ENCODE assay signal across 8 cellular contexts in genomic region chr11:111926505-111927391, GRCh38. TPM values are rescaled to one million over a fixed set of nuclear protein-coding genes. Genes with fewer than 3 reads are reported as not detected.
DNase-seq lines count a peak whose midpoint lies in the region; ATAC-seq, FAIRE-seq and TF ChIP-seq lines count a peak whose summit lies in the region.

No MANE protein-coding gene starts in this region.

- peak overlapping the region; percentile 87 to 95 (median 93) for H3K27ac Mint-ChIP-seq in CD14-positive monocyte

- ATAC-seq in GM19395 (IDR thresholded peaks at IDR 0.05; ENCODE audit: unreplicated experiment) (peak; percentile 92), HG03558 (IDR thresholded peaks at IDR 0.05; ENCODE audit: extremely low read depth, unreplicated experiment) (peak; percentile 86), HepG2 (peak; percentile 93)

- DNase-seq in CD14-positive monocyte (ENCODE audit: low spot score): peak; percentile 92
- DNase-seq in NCI-H748 (lab: John Stamatoyannopoulos, UW; ENCODE audit: unreplicated experiment): peak; percentile 95
- DNase-seq in activated CD4-positive, alpha-beta T cell treated with anti-CD3 and anti-CD28 coated beads, Interleukin-2, amount 50 U/mL, for 24 hours (ENCODE audit: low read depth in 1 of 2, low spot score in 1 of 2): peak; percentile 88 to 92
- DNase-seq in dermis blood vessel endothelial cell: peak; percentile 98
- peak; percentile 93 for DNase-seq in HepG2 (ENCODE audit: low spot score)
- DNase-seq in stimulated activated CD4-positive, alpha-beta T cell treated with anti-CD3 and anti-CD28 coated beads, Interleukin-2, amount 100 ng/mL, for 48 hours: peak; percentile 93 to 94

- H3K27ac ChIP-seq in HepG2 (ENCODE audit: extremely low read length, insufficient read depth, low read length): peak overlapping the region; percentile 92

- H3K36me3 ChIP-seq in HepG2 (replicated peaks in 1 of 2; ENCODE audit: control insufficient read depth in 1 of 2, insufficient read depth in 2 of 2, low read length in 2 of 2): no peaks in the 10 kb centered on the region

- peak overlapping the region; percentile 85 to 92 for H3K4me3 Mint-ChIP-seq in CD14-positive monocyte

- no peak for TF ChIP-seq CTCF in CD14-positive monocyte (IDR thresholded peaks at IDR 0.05)
- TF ChIP-seq CTCF in HepG2 (CRISPR knock-in tag; IDR thresholded peaks at IDR 0.05): no peak

- WGBS in HepG2 (ENCODE audit: low lambda C conversion rate): 4% methylated on average over 33 of the region's 47 CpGs

- no peaks in the 10 kb centered on the region for H3K79me2 ChIP-seq in HepG2 (ENCODE audit: insufficient read depth, low read length)

- POLR2A ChIA-PET in HepG2 (lab: Yijun Ruan, JAX): interaction anchor here (0.8 to 2.7 kb wide), 21 partner anchors 9 to 200 kb away, joined by 3 to 66 read pairs (median 5); partner anchors contain the start of genes ALG9, C11orf52, CFAP68 and CRYAB

- no peaks in the 10 kb centered on the region for H4K20me1 ChIP-seq in HepG2 (ENCODE audit: insufficient read depth, low read length)

- H3K27me3 Mint-ChIP-seq in CD14-positive monocyte (ENCODE audit: low read depth in 3 of 3): peaks cover 0 to 2% (median 1%) of the 10 kb centered on the region in 3 donors

- H3K4me2 ChIP-seq in HepG2 (ENCODE audit: low read depth, low read length): peak overlapping the region; percentile 73

- intact Hi-C loops in CD14-positive monocyte (cut with micrococcal nuclease) (loop anchor here (2.0 to 10.0 kb wide), 6 partner anchors 48 to 1388 kb away; partner anchors contain the start of genes CFAP68 (in 2 of the 2), FDXACB1 (in 2 of the 2), SDHD (in 2 of the 2) and TIMM8B (in 2 of the 2)), HepG2 (cut with micrococcal nuclease; ENCODE audit: unreplicated experiment) (loop anchor here (1.0 to 2.0 kb wide), 2 partner anchors 48 to 56 kb away; partner anchors contain the start of genes CFAP68 and FDXACB1)

- CTCF ChIA-PET in HepG2 (lab: Yijun Ruan, JAX; ENCODE audit: low intra/inter-chr PET ratio, low total read pairs): no interaction called here

- no peaks in the 10 kb centered on the region for H3K27me3 ChIP-seq in HepG2 (ENCODE audit: control insufficient read depth in 1 of 2, insufficient read depth in 2 of 2, low read length in 2 of 2)

- TF ChIP-seq POLR2A in HepG2 (IDR thresholded peaks at IDR 0.05; ENCODE audit: insufficient read depth in 1 of 2, low read depth in 2 of 2, low read length in 2 of 2): peak; percentile 67 to 84

- TF ChIP-seq EP300 in HepG2 (IDR thresholded peaks at IDR 0.05; ENCODE audit: low read depth in 2 of 2, low read length in 2 of 2) (peak in 1 of 2 experiments; percentile 50; a peak in 2 of 4 replicates), HepG2 (CRISPR knock-in tag; IDR thresholded peaks at IDR 0.05; ENCODE audit: borderline replicate concordance) (peak; percentile 38; the same call in 1 of the 2 replicates)

- H3K4me1 Mint-ChIP-seq in CD14-positive monocyte: peaks cover 28% of the 10 kb centered on the region

- in situ Hi-C loops in HepG2 (cut with HindIII; ENCODE audit: extremely low pct_ligation_motif_present, low pct_unique_long_range_greater_than_20kb): loop anchor here (5.0 kb wide), 1 partner anchor 49 kb away; the partner anchor contains the start of genes CFAP68 and FDXACB1

- no peaks in the 10 kb centered on the region for H3K9me3 ChIP-seq in HepG2 (ENCODE audit: low read length)

- no peaks in the 10 kb centered on the region for H3K9me3 Mint-ChIP-seq in CD14-positive monocyte

- H3K9ac ChIP-seq in HepG2 (ENCODE audit: insufficient read depth, low read depth, low read length): peak overlapping the region; percentile 64

- FAIRE-seq in HepG2 (lab: Jason Lieb, UNC): peak; percentile 58

- H3K4me1 ChIP-seq in HepG2 (ENCODE audit: insufficient read depth, low read length): peaks cover 71% of the 10 kb centered on the region

- BruUV-seq in HepG2 (replicated peaks; lab: Mats Ljungman, UMichigan): TSS peak; percentile 98

- peaks cover 0 to 4% of the 10 kb centered on the region in 2 donors for H3K36me3 Mint-ChIP-seq in CD14-positive monocyte

- H3K4me3 ChIP-seq in HepG2 (replicated peaks in 1 of 3; ENCODE audit: insufficient read depth in 1 of 3, low read depth in 2 of 3, low read length in 3 of 3): peak overlapping the region; percentile 32 to 60 (median 47); a peak in 5 of 6 replicates

- H2AFZ ChIP-seq in HepG2 (ENCODE audit: low read length): no peak overlapping the region

- no peak for TF ChIP-seq RAD21 in HepG2 (CRISPR knock-in tag; IDR thresholded peaks at IDR 0.05)

RNA-seq across cellular contexts. Expression of gene C11orf52, which starts 8.0 kb away (rescaled TPM):
- polyA plus RNA-seq in CD14-positive monocyte (not detected), HepG2 (2011; rRNA removed) (11.0 and 16.5 TPM in 2 replicates)
- total RNA-seq in dermis blood vessel endothelial cell (0.17 and 0.47 TPM in 2 replicates), HepG2 (2016; rRNA removed; fragmentation: Illumina TruSeq; extraction: Trizol) (7.4 and 10.5 TPM in 2 replicates)
- total RNA-seq in HepG2 (2016; cell fraction: cytosol; rRNA removed; fragmentation: Illumina TruSeq; extraction: Trizol; ENCODE audit: low read depth): 4.1 and 5.5 TPM in 2 replicates
- 6.8 and 7.2 TPM in 2 replicates for total RNA-seq in HepG2 (2016; cell fraction: insoluble cytoplasmic fraction; rRNA removed; fragmentation: Illumina TruSeq; extraction: Trizol)
- total RNA-seq in HepG2 (2016; cell fraction: membrane; rRNA removed; fragmentation: Illumina TruSeq; extraction: Trizol): 8.8 and 9.2 TPM in 2 replicates
- total RNA-seq in HepG2 (2016; cell fraction: nucleus; rRNA removed; fragmentation: Illumina TruSeq; extraction: Trizol): 4.1 and 4.7 TPM in 2 replicates
- polyA plus RNA-seq in HepG2 (2011; cell fraction: cytosol; rRNA removed): 13.1 and 14.8 TPM in 2 replicates
- 5.6 and 8.0 TPM in 2 replicates for polyA plus RNA-seq in HepG2 (2011; cell fraction: nucleus; rRNA removed)
- 9.9 and 12.8 TPM in 2 replicates for polyA plus RNA-seq in HepG2 (2012)
- polyA plus RNA-seq in HepG2 (2016; cell fraction: cytosol; fragmentation: Illumina TruSeq; extraction: Trizol; ENCODE audit: low read depth): 5.0 TPM in 2 replicates
- 9.5 and 12.3 TPM in 2 replicates for polyA plus RNA-seq in HepG2 (2016; cell fraction: insoluble cytoplasmic fraction; fragmentation: Illumina TruSeq; extraction: Trizol; ENCODE audit: low read depth)
- polyA plus RNA-seq in HepG2 (2016; cell fraction: membrane; fragmentation: Illumina TruSeq; extraction: Trizol; ENCODE audit: low read depth): 9.8 and 10.0 TPM in 2 replicates
- polyA plus RNA-seq in HepG2 (2016; cell fraction: nucleus; fragmentation: Illumina TruSeq; extraction: Trizol; ENCODE audit: insufficient read depth, low read depth): 8.5 and 9.1 TPM in 2 replicates
- polyA minus RNA-seq in HepG2 (2011; rRNA and poly(A)+ RNA removed; ENCODE audit: low replicate concordance): 3.9 TPM in 1 of 2 replicates, not detected in the other
- polyA minus RNA-seq in HepG2 (2011; cell fraction: cytosol; rRNA and poly(A)+ RNA removed): 3.7 and 7.0 TPM in 2 replicates
- polyA minus RNA-seq in HepG2 (2011; cell fraction: nucleus; rRNA and poly(A)+ RNA removed): 3.3 and 5.7 TPM in 2 replicates

RNA-seq across cellular contexts. Expression of gene DIXDC1, which starts 10.4 kb away (rescaled TPM):
- polyA plus RNA-seq in CD14-positive monocyte: under 1 TPM in 1 of 2 donors, not detected in 1; 0.17 TPM
- total RNA-seq in dermis blood vessel endothelial cell: 17.7 and 30.8 TPM in 2 replicates
- total RNA-seq in HepG2 (2016; rRNA removed; fragmentation: Illumina TruSeq; extraction: Trizol): 25.0 and 29.7 TPM in 2 replicates
- total RNA-seq in HepG2 (2016; cell fraction: cytosol; rRNA removed; fragmentation: Illumina TruSeq; extraction: Trizol; ENCODE audit: low read depth): 3.1 and 3.8 TPM in 2 replicates
- total RNA-seq in HepG2 (2016; cell fraction: insoluble cytoplasmic fraction; rRNA removed; fragmentation: Illumina TruSeq; extraction: Trizol): 25.9 and 27.6 TPM in 2 replicates
- total RNA-seq in HepG2 (2016; cell fraction: membrane; rRNA removed; fragmentation: Illumina TruSeq; extraction: Trizol): 9.8 and 10.5 TPM in 2 replicates
- total RNA-seq in HepG2 (2016; cell fraction: nucleus; rRNA removed; fragmentation: Illumina TruSeq; extraction: Trizol): 23.5 and 24.4 TPM in 2 replicates
- polyA plus RNA-seq in HepG2 (2011; rRNA removed): 7.8 and 10.4 TPM in 2 replicates
- 5.8 and 6.4 TPM in 2 replicates for polyA plus RNA-seq in HepG2 (2011; cell fraction: cytosol; rRNA removed)
- polyA plus RNA-seq in HepG2 (2011; cell fraction: nucleus; rRNA removed): 8.3 and 10.8 TPM in 2 replicates
- polyA plus RNA-seq in HepG2 (2012): 5.4 and 8.1 TPM in 2 replicates
- 0.92 and 1.2 TPM in 2 replicates for polyA plus RNA-seq in HepG2 (2016; cell fraction: cytosol; fragmentation: Illumina TruSeq; extraction: Trizol; ENCODE audit: low read depth)
- 18.3 and 18.5 TPM in 2 replicates for polyA plus RNA-seq in HepG2 (2016; cell fraction: insoluble cytoplasmic fraction; fragmentation: Illumina TruSeq; extraction: Trizol; ENCODE audit: low read depth)
- polyA plus RNA-seq in HepG2 (2016; cell fraction: membrane; fragmentation: Illumina TruSeq; extraction: Trizol; ENCODE audit: low read depth): 3.9 and 4.0 TPM in 2 replicates
- polyA plus RNA-seq in HepG2 (2016; cell fraction: nucleus; fragmentation: Illumina TruSeq; extraction: Trizol; ENCODE audit: insufficient read depth, low read depth): 15.8 and 16.2 TPM in 2 replicates
- polyA minus RNA-seq in HepG2 (2011; rRNA and poly(A)+ RNA removed; ENCODE audit: low replicate concordance): 14.7 and 35.3 TPM in 2 replicates
- polyA minus RNA-seq in HepG2 (2011; cell fraction: cytosol; rRNA and poly(A)+ RNA removed): 13.1 and 16.2 TPM in 2 replicates
- polyA minus RNA-seq in HepG2 (2011; cell fraction: nucleus; rRNA and poly(A)+ RNA removed): 27.1 and 33.9 TPM in 2 replicates

RNA-seq across cellular contexts. Expression of gene HSPB2, which starts 14.2 kb away (rescaled TPM):
- not detected for polyA plus RNA-seq in CD14-positive monocyte
- total RNA-seq in dermis blood vessel endothelial cell: not detected in 2 replicates
- not detected in 2 replicates for total RNA-seq in HepG2 (2016; rRNA removed; fragmentation: Illumina TruSeq; extraction: Trizol)
- total RNA-seq in HepG2 (2016; cell fraction: cytosol; rRNA removed; fragmentation: Illumina TruSeq; extraction: Trizol; ENCODE audit: low read depth): not detected in 2 replicates
- total RNA-seq in HepG2 (2016; cell fraction: insoluble cytoplasmic fraction; rRNA removed; fragmentation: Illumina TruSeq; extraction: Trizol): not detected in 2 replicates
- total RNA-seq in HepG2 (2016; cell fraction: membrane; rRNA removed; fragmentation: Illumina TruSeq; extraction: Trizol): not detected in 2 replicates
- not detected in 2 replicates for total RNA-seq in HepG2 (2016; cell fraction: nucleus; rRNA removed; fragmentation: Illumina TruSeq; extraction: Trizol)
- polyA plus RNA-seq in HepG2 (2011; rRNA removed): 0.04 TPM in 1 of 2 replicates, not detected in the other
- polyA plus RNA-seq in HepG2 (2011; cell fraction: cytosol; rRNA removed): 0.05 TPM in 1 of 2 replicates, not detected in the other
- polyA plus RNA-seq in HepG2 (2011; cell fraction: nucleus; rRNA removed): 0.32 and 0.45 TPM in 2 replicates
- polyA plus RNA-seq in HepG2 (2012): not detected in 2 replicates
- polyA plus RNA-seq in HepG2 (2016; cell fraction: cytosol; fragmentation: Illumina TruSeq; extraction: Trizol; ENCODE audit: low read depth): not detected in 2 replicates
- not detected in 2 replicates for polyA plus RNA-seq in HepG2 (2016; cell fraction: insoluble cytoplasmic fraction; fragmentation: Illumina TruSeq; extraction: Trizol; ENCODE audit: low read depth)
- not detected in 2 replicates for polyA plus RNA-seq in HepG2 (2016; cell fraction: membrane; fragmentation: Illumina TruSeq; extraction: Trizol; ENCODE audit: low read depth)
- polyA plus RNA-seq in HepG2 (2016; cell fraction: nucleus; fragmentation: Illumina TruSeq; extraction: Trizol; ENCODE audit: insufficient read depth, low read depth): not detected in 2 replicates
- 0.20 TPM in 1 of 2 replicates, not detected in the other for polyA minus RNA-seq in HepG2 (2011; rRNA and poly(A)+ RNA removed; ENCODE audit: low replicate concordance)
- polyA minus RNA-seq in HepG2 (2011; cell fraction: cytosol; rRNA and poly(A)+ RNA removed): not detected in 2 replicates
- polyA minus RNA-seq in HepG2 (2011; cell fraction: nucleus; rRNA and poly(A)+ RNA removed): not detected in 2 replicates

RNA-seq across cellular contexts. Expression of gene CRYAB, which starts 15.2 kb away (rescaled TPM):
- polyA plus RNA-seq in CD14-positive monocyte (not detected), HepG2 (2011; rRNA removed) (0.24 and 1.1 TPM in 2 replicates)
- total RNA-seq in dermis blood vessel endothelial cell (1.0 and 1.7 TPM in 2 replicates), HepG2 (2016; rRNA removed; fragmentation: Illumina TruSeq; extraction: Trizol) (0.55 and 0.69 TPM in 2 replicates)
- 0.88 and 1.2 TPM in 2 replicates for total RNA-seq in HepG2 (2016; cell fraction: cytosol; rRNA removed; fragmentation: Illumina TruSeq; extraction: Trizol; ENCODE audit: low read depth)
- 0.63 and 1.1 TPM in 2 replicates for total RNA-seq in HepG2 (2016; cell fraction: insoluble cytoplasmic fraction; rRNA removed; fragmentation: Illumina TruSeq; extraction: Trizol)
- 0.80 and 1.1 TPM in 2 replicates for total RNA-seq in HepG2 (2016; cell fraction: membrane; rRNA removed; fragmentation: Illumina TruSeq; extraction: Trizol)
- not detected in 2 replicates for total RNA-seq in HepG2 (2016; cell fraction: nucleus; rRNA removed; fragmentation: Illumina TruSeq; extraction: Trizol)
- 0.35 and 0.36 TPM in 2 replicates for polyA plus RNA-seq in HepG2 (2011; cell fraction: cytosol; rRNA removed)
- polyA plus RNA-seq in HepG2 (2011; cell fraction: nucleus; rRNA removed): 0.74 and 1.7 TPM in 2 replicates
- 0.70 and 0.88 TPM in 2 replicates for polyA plus RNA-seq in HepG2 (2012)
- 0.90 and 1.9 TPM in 2 replicates for polyA plus RNA-seq in HepG2 (2016; cell fraction: cytosol; fragmentation: Illumina TruSeq; extraction: Trizol; ENCODE audit: low read depth)
- 1.3 and 1.6 TPM in 2 replicates for polyA plus RNA-seq in HepG2 (2016; cell fraction: insoluble cytoplasmic fraction; fragmentation: Illumina TruSeq; extraction: Trizol; ENCODE audit: low read depth)
- 1.4 TPM in 2 replicates for polyA plus RNA-seq in HepG2 (2016; cell fraction: membrane; fragmentation: Illumina TruSeq; extraction: Trizol; ENCODE audit: low read depth)
- polyA plus RNA-seq in HepG2 (2016; cell fraction: nucleus; fragmentation: Illumina TruSeq; extraction: Trizol; ENCODE audit: insufficient read depth, low read depth): 1.4 and 4.7 TPM in 2 replicates
- 0.70 TPM in 1 of 2 replicates, not detected in the other for polyA minus RNA-seq in HepG2 (2011; rRNA and poly(A)+ RNA removed; ENCODE audit: low replicate concordance)
- not detected in 2 replicates for polyA minus RNA-seq in HepG2 (2011; cell fraction: cytosol; rRNA and poly(A)+ RNA removed)
- polyA minus RNA-seq in HepG2 (2011; cell fraction: nucleus; rRNA and poly(A)+ RNA removed): not detected in 2 replicates

RNA-seq across cellular contexts. Expression of gene CFAP68, which starts 47.4 kb away (rescaled TPM):
- polyA plus RNA-seq in CD14-positive monocyte (1 to 10 TPM; 5.0 to 5.3 TPM), HepG2 (2011; rRNA removed) (25.6 and 26.3 TPM in 2 replicates)
- total RNA-seq in dermis blood vessel endothelial cell (5.3 and 5.7 TPM in 2 replicates), HepG2 (2016; rRNA removed; fragmentation: Illumina TruSeq; extraction: Trizol) (22.2 and 23.9 TPM in 2 replicates)
- total RNA-seq in HepG2 (2016; cell fraction: cytosol; rRNA removed; fragmentation: Illumina TruSeq; extraction: Trizol; ENCODE audit: low read depth): 19.0 and 21.8 TPM in 2 replicates
- total RNA-seq in HepG2 (2016; cell fraction: insoluble cytoplasmic fraction; rRNA removed; fragmentation: Illumina TruSeq; extraction: Trizol): 20.6 and 27.8 TPM in 2 replicates
- 34.5 and 36.6 TPM in 2 replicates for total RNA-seq in HepG2 (2016; cell fraction: membrane; rRNA removed; fragmentation: Illumina TruSeq; extraction: Trizol)
- 9.7 and 12.0 TPM in 2 replicates for total RNA-seq in HepG2 (2016; cell fraction: nucleus; rRNA removed; fragmentation: Illumina TruSeq; extraction: Trizol)
- polyA plus RNA-seq in HepG2 (2011; cell fraction: cytosol; rRNA removed): 14.9 and 18.5 TPM in 2 replicates
- polyA plus RNA-seq in HepG2 (2011; cell fraction: nucleus; rRNA removed): 5.4 and 9.9 TPM in 2 replicates
- 27.0 and 32.4 TPM in 2 replicates for polyA plus RNA-seq in HepG2 (2012)
- 44.6 and 49.4 TPM in 2 replicates for polyA plus RNA-seq in HepG2 (2016; cell fraction: cytosol; fragmentation: Illumina TruSeq; extraction: Trizol; ENCODE audit: low read depth)
- polyA plus RNA-seq in HepG2 (2016; cell fraction: insoluble cytoplasmic fraction; fragmentation: Illumina TruSeq; extraction: Trizol; ENCODE audit: low read depth): 40.7 and 45.8 TPM in 2 replicates
- polyA plus RNA-seq in HepG2 (2016; cell fraction: membrane; fragmentation: Illumina TruSeq; extraction: Trizol; ENCODE audit: low read depth): 53.9 and 57.5 TPM in 2 replicates
- polyA plus RNA-seq in HepG2 (2016; cell fraction: nucleus; fragmentation: Illumina TruSeq; extraction: Trizol; ENCODE audit: insufficient read depth, low read depth): 17.7 and 23.1 TPM in 2 replicates
- polyA minus RNA-seq in HepG2 (2011; rRNA and poly(A)+ RNA removed; ENCODE audit: low replicate concordance): 3.1 and 8.5 TPM in 2 replicates
- 4.7 and 5.3 TPM in 2 replicates for polyA minus RNA-seq in HepG2 (2011; cell fraction: cytosol; rRNA and poly(A)+ RNA removed)
- polyA minus RNA-seq in HepG2 (2011; cell fraction: nucleus; rRNA and poly(A)+ RNA removed): 3.1 and 6.0 TPM in 2 replicates

Comparison
In these comparisons a context has a peak if more than half of its experiments do, and no peak if none do; other contexts are left out.
1. Peak in every context shown above with its lines: DNase-seq, ATAC-seq, H3K4me3 ChIP-seq and H3K27ac ChIP-seq.